ENCODE assay signal across 25 cellular contexts in genomic region chrX:42362219-42362618, GRCh38.
"Had no signal": no experiment of that assay in that cellular context is flagged by ENCODE, and none has a peak within 500 bp of the region (broad histone marks: within the 10 kb centered on the region; RNA-seq: fewer than 3 reads in every experiment).

No MANE protein-coding gene starts in this region.

- H3K4me3 ChIP-seq: coronary artery, dorsolateral prefrontal cortex, esophagus muscularis mucosa, gastroesophageal sphincter, heart left ventricle, hepatocyte, left ventricle myocardium inferior, lower lobe of right lung, mucosa of descending colon had no signal

- H3K4me2 ChIP-seq: hepatocyte had no signal

- H3K4me1 ChIP-seq: esophagus muscularis mucosa, foreskin keratinocyte, gastroesophageal sphincter, heart left ventricle, left ventricle myocardium inferior, lower lobe of right lung had no signal

- H3K27ac ChIP-seq: coronary artery, dorsolateral prefrontal cortex, esophagus muscularis mucosa, foreskin keratinocyte, gastroesophageal sphincter, heart left ventricle, hepatocyte, left ventricle myocardium inferior, lower lobe of right lung had no signal

- H3K27me3 ChIP-seq: foreskin keratinocyte, gastroesophageal sphincter, heart left ventricle, hepatocyte had no signal

- ATAC-seq: foreskin keratinocyte, gastroesophageal sphincter, heart left ventricle, left colon, left lobe of liver, lower lobe of right lung, mucosa of descending colon had no signal

- FAIRE-seq: colon, endothelial cell of umbilical vein, frontal cortex, kidney had no signal

- H2AFZ ChIP-seq: hepatocyte had no signal

- H3K9me3 ChIP-seq: esophagus muscularis mucosa, gastroesophageal sphincter, heart left ventricle, left ventricle myocardium inferior, lower lobe of right lung, mucosa of descending colon had no signal

- H3K36me3 ChIP-seq: esophagus muscularis mucosa, gastroesophageal sphincter, heart left ventricle, left ventricle myocardium inferior, lower lobe of right lung had no signal

- H3K79me2 ChIP-seq: hepatocyte had no signal

- DNase-seq: dermis blood vessel endothelial cell; dorsolateral prefrontal cortex; effector CD4-positive, alpha-beta T cell; effector memory CD4-positive, alpha-beta T cell; heart left ventricle; hypothalamus; immature natural killer cell; islet precursor cell; kidney; kidney glomerular epithelial cell; left colon; left ventricle myocardium inferior; lower lobe of right lung; mesenchymal stem cell; mucosa of descending colon; naive B cell had no signal
